ENCODE assay signal across 19 cellular contexts in the genomic region with DNA sequence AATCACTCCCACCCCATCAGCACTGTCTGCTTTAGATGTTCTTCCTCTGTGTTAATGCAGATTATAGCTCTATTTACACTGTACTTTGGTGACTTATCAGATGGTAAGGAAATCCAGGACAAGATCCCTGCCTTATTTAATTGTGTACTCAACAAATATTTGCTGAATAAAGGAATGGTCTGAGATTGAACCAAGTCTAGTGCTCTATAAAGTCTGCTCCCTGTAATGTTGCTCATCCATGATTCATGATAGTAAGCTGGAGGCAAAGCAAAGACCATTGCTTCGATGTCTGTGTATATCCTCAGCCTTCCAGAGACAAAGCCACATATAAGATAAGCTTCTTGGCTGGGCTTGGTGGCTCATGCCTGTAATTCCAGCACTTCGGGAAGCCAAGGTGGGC. TPM values are rescaled to one million over a fixed set of nuclear protein-coding genes. Genes with fewer than 3 reads are reported as not detected.
DNase-seq lines count a peak whose midpoint lies in the region; ATAC-seq, FAIRE-seq and TF ChIP-seq lines count a peak whose summit lies in the region.
"Had no signal": no experiment of that assay in that cellular context is flagged by ENCODE, and none has a peak within 500 bp of the region (broad histone marks: within the 10 kb centered on the region; RNA-seq: fewer than 3 reads in every experiment).

No MANE protein-coding gene starts in this region.

- H3K79me2 ChIP-seq in hepatocyte, result peaks cover 28% of the 10 kb centered on the region

- FAIRE-seq in A549 (lab: Jason Lieb, UNC), result peak; percentile 56
- FAIRE-seq: D721Med, GM12878 had no signal

- no peak overlapping the region for H2BK15ac ChIP-seq in IMR-90 (ENCODE audit: low read depth, low read length)

- H2BK5ac ChIP-seq in IMR-90 (ENCODE audit: low read depth, low read length, poor library complexity, severe bottlenecking), result no peak overlapping the region

- no peaks in the 10 kb centered on the region for H4K20me1 ChIP-seq in IMR-90 (ENCODE audit: insufficient read depth, low read length)
- H4K20me1 ChIP-seq in hepatocyte (ENCODE audit: insufficient read depth, poor library complexity, severe bottlenecking), result no peaks in the 10 kb centered on the region

- peak overlapping the region; percentile 50 for H3K4me2 ChIP-seq in A549
- H3K4me2 ChIP-seq in IMR-90 (ENCODE audit: low read depth, low read length), result no peak overlapping the region
- no peak overlapping the region for H3K4me2 ChIP-seq in hepatocyte

- peaks cover 22% of the 10 kb centered on the region for H3K4me1 ChIP-seq in A549
- H3K4me1 ChIP-seq in IMR-90 (ENCODE audit: control insufficient read depth, insufficient read depth, low read length), result no peaks in the 10 kb centered on the region
- H3K4me1 ChIP-seq in hepatocyte (ENCODE audit: insufficient read depth), result no peaks in the 10 kb centered on the region

- TF ChIP-seq POLR2A in A549 (IDR thresholded peaks at IDR 0.05; ENCODE audit: low read length) (no peak), IMR-90 (IDR thresholded peaks at IDR 0.05; ENCODE audit: low read depth, low read length) (no peak)

- H2BK120ac ChIP-seq in IMR-90 (ENCODE audit: low read depth, low read length), result no peak overlapping the region

- H3K27ac ChIP-seq in A549 (peak overlapping the region; percentile 61 to 78), IMR-90 (ENCODE audit: insufficient read depth, low read length) (no peak overlapping the region), VCaP (peak overlapping the region; percentile 18; the same call in 1 of the 2 replicates), hepatocyte (peak overlapping the region; percentile 10)
- H3K27ac ChIP-seq: C4-2B, RWPE1 had no signal

- H2AFZ ChIP-seq in IMR-90 (replicated peaks; ENCODE audit: low read length, poor library complexity) (no peak overlapping the region), hepatocyte (no peak overlapping the region)

- no peak overlapping the region for H3K23ac ChIP-seq in IMR-90 (ENCODE audit: low read depth, low read length)

- CTCF ChIA-PET in A549 (lab: Yijun Ruan, JAX) (interaction anchor here (0.9 to 4.5 kb wide), 7 partner anchors 11 to 110 kb away, joined by 3 to 15 read pairs (median 4); no protein-coding TSS in a partner anchor), IMR-90 (lab: Yijun Ruan, JAX) (interaction anchor here (0.5 to 1.2 kb wide), 3 partner anchors 11 to 444 kb away, joined by 3 to 4 read pairs (median 3); no protein-coding TSS in a partner anchor)

- H3K9me2 ChIP-seq in hepatocyte (replicated peaks; ENCODE audit: insufficient read depth), result no peaks in the 10 kb centered on the region

- 4% methylated on average over 2 of the region's 2 CpGs for WGBS in A549 (ENCODE audit: missing lambda C conversion rate)
- no CpG with 5 or more reads among the region's 2 CpGs for WGBS in IMR-90 (ENCODE audit: extremely low coverage in 2 of 2, insufficient read length in 1 of 2), 2 experiments
- WGBS in hepatocyte (ENCODE audit: low lambda C conversion rate, missing lambda C conversion rate), result 58% methylated on average over 2 of the region's 2 CpGs

- no peak overlapping the region for H3K9ac ChIP-seq in IMR-90 (ENCODE audit: low read depth, low read length)

- POLR2A ChIA-PET in A549 (lab: Yijun Ruan, JAX) (interaction anchor here (0.6 kb wide), 1 partner anchor 420 kb away, joined by 3 read pairs; no protein-coding TSS in a partner anchor), IMR-90 (lab: Charles Lee; ENCODE audit: unreplicated experiment) (no interaction called here)

- no peak overlapping the region for H4K5ac ChIP-seq in IMR-90 (ENCODE audit: low read depth, low read length)

- in situ Hi-C loops in IMR-90 (cut with MboI; ENCODE audit: low sequenced_read_pairs), result no loop called here

- no peak overlapping the region for H4K91ac ChIP-seq in IMR-90 (ENCODE audit: insufficient read depth, low read depth, low read length)

- H3K4ac ChIP-seq in IMR-90 (ENCODE audit: low read depth, low read length), result no peak overlapping the region

- TF ChIP-seq CTCF in A549 (IDR thresholded peaks at IDR 0.05) (no peak), IMR-90 (conservative IDR thresholded peaks at IDR 0.05; ENCODE audit: low read depth, low read length) (no peak), VCaP (conservative IDR thresholded peaks at IDR 0.05) (no peak), hepatocyte (IDR thresholded peaks at IDR 0.05; ENCODE audit: poor library complexity) (no peak)

- H3K9me1 ChIP-seq in IMR-90 (ENCODE audit: insufficient read depth, low read length), result no peaks in the 10 kb centered on the region

- H3K27me3 ChIP-seq in IMR-90 (ENCODE audit: control insufficient read depth, insufficient read depth, low read length), result no peaks in the 10 kb centered on the region
- no peaks in the 10 kb centered on the region for H3K27me3 ChIP-seq in hepatocyte

- intact Hi-C loops in IMR-90 (cut with micrococcal nuclease), result no loop called here

- DNase-seq in A549 (ENCODE audit: low read depth in 1 of 2, low spot score in 1 of 2) (peak in 1 of 2 experiments; percentile 93), IMR-90 (peak; percentile 33), hepatocyte (ENCODE audit: low spot score) (no peak), 8988T (no peak)
- DNase-seq: GOT3, HCEC 1CT, NCI-H1417 treated with DMSO at 0.1 percent for 48 hours, NCI-H187 treated with DMSO at 0.1 percent for 48 hours, NCI-H510A, SHP77 treated with DMSO at 0.1 percent for 48 hours, T-helper 1 cell had no signal

- no peaks in the 10 kb centered on the region for H3K79me1 ChIP-seq in IMR-90 (ENCODE audit: low read depth in 1 of 2, low read length in 2 of 2)

- no peak overlapping the region for H2AK5ac ChIP-seq in IMR-90 (ENCODE audit: low read depth, low read length)

- no peak overlapping the region for H3K14ac ChIP-seq in IMR-90 (replicated peaks; ENCODE audit: low read depth, low read length)

- no peak overlapping the region for H4K8ac ChIP-seq in IMR-90 (ENCODE audit: low read depth in 2 of 2, low read length in 2 of 2)

- no peak overlapping the region for H3K4me3 ChIP-seq in A549
- no peak overlapping the region for H3K4me3 ChIP-seq in IMR-90 (ENCODE audit: insufficient read depth, low read depth, low read length)
- no peak overlapping the region for H3K4me3 ChIP-seq in hepatocyte
- H3K4me3 ChIP-seq: GM12878 had no signal

- H2BK20ac ChIP-seq in IMR-90 (ENCODE audit: low read depth, low read length), result no peak overlapping the region

- no peak overlapping the region for H3K18ac ChIP-seq in IMR-90 (ENCODE audit: low read depth, low read length)

- no peak overlapping the region for H2AK9ac ChIP-seq in IMR-90 (replicated peaks; ENCODE audit: low read depth, low read length, poor library complexity)

- no TSS peak for BruUV-seq in IMR-90 (replicated peaks; lab: Mats Ljungman, UMichigan)

- dilution Hi-C loops in IMR-90 (cut with HindIII; ENCODE audit: low sequenced_read_pairs, unreplicated experiment), result no loop called here

- TF ChIP-seq EP300 in A549 (IDR thresholded peaks at IDR 0.05), result peak; percentile 54 to 56; a peak in 3 of 5 replicates

- H3K9me3 ChIP-seq in A549 (peaks cover 58% of the 10 kb centered on the region), IMR-90 (ENCODE audit: control insufficient read depth, insufficient read depth, low read length) (peaks cover 12% of the 10 kb centered on the region), hepatocyte (ENCODE audit: low read depth) (peaks cover 8% of the 10 kb centered on the region)

- peak; percentile 24 to 42; a peak in 4 of 5 replicates for TF ChIP-seq RAD21 in A549 (conservative IDR thresholded peaks at IDR 0.05 in 1 of 2, IDR thresholded peaks at IDR 0.05 in 1 of 2)
- no peak for TF ChIP-seq RAD21 in IMR-90 (IDR thresholded peaks at IDR 0.05; ENCODE audit: low read length)

- peak; percentile 94 to 97 for ATAC-seq in A549
- no peak for ATAC-seq in IMR-90 (ENCODE audit: low read depth)
- ATAC-seq in HG03135 (IDR thresholded peaks at IDR 0.05; ENCODE audit: unreplicated experiment), result no peak
- ATAC-seq in GM18873 (IDR thresholded peaks at IDR 0.05; ENCODE audit: low FRiP score, unreplicated experiment), result no peak
- ATAC-seq in HG03442 (IDR thresholded peaks at IDR 0.05; ENCODE audit: unreplicated experiment), result no peak
- ATAC-seq: GM12878 had no signal

- H3K56ac ChIP-seq in IMR-90 (ENCODE audit: extremely low read depth, insufficient read depth, low read length), result no peak overlapping the region

- H3K36me3 ChIP-seq in IMR-90 (ENCODE audit: control insufficient read depth, insufficient read depth, low read length), result no peaks in the 10 kb centered on the region
- no peaks in the 10 kb centered on the region for H3K36me3 ChIP-seq in hepatocyte (replicated peaks; ENCODE audit: insufficient read depth, low read depth)

TF ChIP-seq in A549, 52 proteins besides CTCF, POLR2A, EP300 and RAD21 (continues in another document):
- TF ChIP-seq, protein P1, sequence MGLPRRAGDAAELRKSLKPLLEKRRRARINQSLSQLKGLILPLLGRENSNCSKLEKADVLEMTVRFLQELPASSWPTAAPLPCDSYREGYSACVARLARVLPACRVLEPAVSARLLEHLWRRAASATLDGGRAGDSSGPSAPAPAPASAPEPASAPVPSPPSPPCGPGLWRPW (IDR thresholded peaks at IDR 0.05), result no peak
- no peak for TF ChIP-seq HOXB13 (CRISPR knock-in tag; IDR thresholded peaks at IDR 0.05; ENCODE audit: low read depth)
- peak; percentile 84 for TF ChIP-seq JUNB (IDR thresholded peaks at IDR 0.05)
- TF ChIP-seq RCOR1 (IDR thresholded peaks at IDR 0.05; ENCODE audit: low read depth, low read length), result no peak
- no peak for TF ChIP-seq RARB (CRISPR knock-in tag; IDR thresholded peaks at IDR 0.05)

TF ChIP-seq in IMR-90, 13 proteins besides CTCF, POLR2A, EP300 and RAD21:
- TF ChIP-seq RCOR1 (IDR thresholded peaks at IDR 0.05; ENCODE audit: insufficient replicate concordance, low read length) (no peak), MXI1 (IDR thresholded peaks at IDR 0.05; ENCODE audit: borderline replicate concordance, low read depth, low read length) (no peak)

RNA-seq across cellular contexts. Expression of a gene that starts 33.5 kb away (rescaled TPM):
- polyA plus RNA-seq in A549 (2011; rRNA removed), result 18.2 and 20.7 TPM in 2 replicates
- polyA plus RNA-seq in A549 (2012; cell fraction: cytosol; rRNA removed), result 4.4 and 5.1 TPM in 2 replicates
- polyA plus RNA-seq in A549 (2012; cell fraction: nucleus; rRNA removed), result 4.2 and 7.4 TPM in 2 replicates
- polyA plus RNA-seq in A549 (2017; fragmentation: RNase III; extraction: RNeasy Plus Mini Kit Qiagen cat#74134 plus additional on column Dnase treatment), result 10.7 to 12.8 TPM (median 10.9 TPM) in 3 replicates
- polyA minus RNA-seq in A549 (2011; rRNA and poly(A)+ RNA removed), result 44.9 TPM in 2 replicates
- 3.9 and 4.5 TPM in 2 replicates for total RNA-seq in IMR-90 (2012; rRNA removed)
- 2.2 TPM in 2 replicates for polyA plus RNA-seq in IMR-90 (2012; rRNA removed)
- polyA plus RNA-seq in IMR-90 (2012; cell fraction: cytosol; rRNA removed), result 0.76 and 0.87 TPM in 2 replicates
- 0.97 and 3.2 TPM in 2 replicates for polyA plus RNA-seq in IMR-90 (2012; cell fraction: nucleus; rRNA removed; ENCODE audit: low replicate concordance)
- 10.8 TPM in 2 replicates for total RNA-seq in hepatocyte
- 4.7 and 5.2 TPM in 2 replicates for polyA plus RNA-seq in hepatocyte

Comparison
In these comparisons a context has a peak if more than half of its experiments do, and no peak if none do; other contexts are left out.
1. ATAC-seq: peak in A549 (2 of 2); none in IMR-90 (single experiment), HG03135 (single experiment), GM18873 (single experiment) and HG03442 (single experiment).